Comparison of ENCODE assay signal across 20 cellular contexts in the genomic region with DNA sequence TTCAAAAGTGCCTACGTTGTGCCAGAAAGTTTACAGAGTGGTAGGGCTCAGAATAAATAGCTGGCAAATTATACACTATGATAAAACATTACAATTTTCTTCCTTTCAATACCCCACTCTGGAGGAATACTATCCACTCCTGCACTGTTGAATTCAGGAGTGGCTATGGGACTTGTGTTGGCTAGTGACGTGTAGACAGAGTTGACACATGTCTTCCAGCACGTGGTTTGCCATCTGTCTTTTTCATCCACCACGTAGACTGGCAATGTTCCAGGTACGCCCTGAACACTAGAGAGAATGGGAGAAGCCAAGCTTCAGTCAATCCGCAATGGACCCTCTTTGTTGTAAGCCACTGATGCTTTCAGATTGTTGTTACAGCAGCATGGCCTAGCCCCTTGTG.
DNase-seq lines count a peak whose midpoint lies in the region; TF ChIP-seq lines count a peak whose summit lies in the region.
"Had no signal": no experiment of that assay in that cellular context is flagged by ENCODE, and none has a peak within 500 bp of the region (broad histone marks: within the 10 kb centered on the region; RNA-seq: fewer than 3 reads in every experiment).

No MANE protein-coding gene starts in this region.

- DNase-seq in NCI-H82 (lab: John Stamatoyannopoulos, UW) (peak; percentile 55), NCI-H82 treated with DMSO at 0.1 percent for 48 hours (lab: John Stamatoyannopoulos, UW; ENCODE audit: unreplicated experiment) (no peak), DMS 273 (lab: John Stamatoyannopoulos, UW; ENCODE audit: unreplicated experiment) (peak; percentile 69), NCI-H446 (lab: John Stamatoyannopoulos, UW) (peak; percentile 75 to 90), fibroblast of mammary gland (ENCODE audit: low read depth) (peak; percentile 29), NCI-H187 (lab: John Stamatoyannopoulos, UW) (no peak), retina (no peak), kidney glomerular epithelial cell (lab: John Stamatoyannopoulos, UW) (no peak)
- DNase-seq: activated T-cell treated with anti-CD3 and anti-CD28 coated beads, Interleukin-2, amount 50 U/mL, for 4 hours; C1 segment of cervical spinal cord; caudate nucleus; erythroblast; KG1; NCI-H526; PC-9; SK-N-SH; stimulated activated naive B cell treated with anti-CD40 and anti-IgM and Interleukin-4, amounts not matched to agents 10 μg/mL and 1 μg/mL and 100 μg/mL, for 72 hours; T-helper 9 cell; tibial artery had no signal

- no peak for TF ChIP-seq CTCF in fibroblast of mammary gland (conservative IDR thresholded peaks at IDR 0.05; ENCODE audit: control insufficient read depth, insufficient read depth, low read depth, low read length)

- H3K4me3 ChIP-seq in fibroblast of mammary gland (ENCODE audit: control insufficient read depth, low read depth, low read length): no peak overlapping the region
- H3K4me3 ChIP-seq: A549, PC-9, tibial artery had no signal

Comparison
In these comparisons a context has a peak if more than half of its experiments do, and no peak if none do; other contexts are left out.
1. DNase-seq: peak in NCI-H82 (single experiment), DMS 273 (single experiment), NCI-H446 (2 of 2) and fibroblast of mammary gland (single experiment); none in NCI-H82 treated with DMSO at 0.1 percent for 48 hours (single experiment), NCI-H187 (0 of 2), retina (single experiment) and kidney glomerular epithelial cell (single experiment).